ENCODE assay signal across 9 cellular contexts in genomic region chr12:49825971-49826421, GRCh38. TPM values are rescaled to one million over a fixed set of nuclear protein-coding genes. Genes with fewer than 3 reads are reported as not detected.
DNase-seq lines count a peak whose midpoint lies in the region; ATAC-seq and TF ChIP-seq lines count a peak whose summit lies in the region.
"Had no signal": no experiment of that assay in that cellular context is flagged by ENCODE, and none has a peak within 500 bp of the region (broad histone marks: within the 10 kb centered on the region; RNA-seq: fewer than 3 reads in every experiment).

No MANE protein-coding gene starts in this region.

- TF ChIP-seq CTCF in WI38 (IDR thresholded peaks at IDR 0.05; ENCODE audit: low read depth, low read length) (no peak), foreskin fibroblast (IDR thresholded peaks at IDR 0.05; ENCODE audit: low read depth, low read length) (no peak), gastrocnemius medialis (IDR thresholded peaks at IDR 0.05 in 4 of 5, conservative IDR thresholded peaks at IDR 0.05 in 1 of 5) (no peak)
- TF ChIP-seq CTCF in activated CD8-positive, alpha-beta T cell treated with anti-CD3 and anti-CD28 coated beads for 36 hours (IDR thresholded peaks at IDR 0.05): no peak

- CTCF ChIA-PET in activated CD8-positive, alpha-beta T cell treated with anti-CD3 and anti-CD28 coated beads for 36 hours (lab: Charles Lee): interaction anchor here (1.0 to 7.7 kb wide), 5 partner anchors 14 to 141 kb away, joined by 3 to 67 read pairs (median 9); partner anchors contain the start of gene TMBIM6

- peak overlapping the region; percentile 53 to 96 (median 90) for H3K27ac ChIP-seq in gastrocnemius medialis

- H3K4me1 Mint-ChIP-seq in activated CD8-positive, alpha-beta T cell treated with anti-CD3 and anti-CD28 coated beads for 36 hours (ENCODE audit: low read depth): peaks cover 39% of the 10 kb centered on the region

- intact Hi-C loops in gastrocnemius medialis (cut with DNase I; ENCODE audit: low total_unique reads): loop anchor here (5.0 kb wide), 2 partner anchors 44 to 84 kb away; partner anchors contain the start of gene TMBIM6
- intact Hi-C loops in activated CD8-positive, alpha-beta T cell treated with anti-CD3 and anti-CD28 coated beads for 36 hours (cut with micrococcal nuclease): no loop called here

- H3K4me3 ChIP-seq in WI38 (ENCODE audit: low read depth, low read length) (peak overlapping the region; percentile 91), foreskin fibroblast (ENCODE audit: low read depth in 1 of 2, low read length in 2 of 2) (peak overlapping the region; percentile 82 to 88), gastrocnemius medialis (no peak overlapping the region)

- H3K36me3 Mint-ChIP-seq in activated CD8-positive, alpha-beta T cell treated with anti-CD3 and anti-CD28 coated beads for 36 hours (ENCODE audit: low read depth): peaks cover 4% of the 10 kb centered on the region

- no peaks in the 10 kb centered on the region for H3K9me3 Mint-ChIP-seq in activated CD8-positive, alpha-beta T cell treated with anti-CD3 and anti-CD28 coated beads for 36 hours

- no peaks in the 10 kb centered on the region for H3K27me3 Mint-ChIP-seq in activated CD8-positive, alpha-beta T cell treated with anti-CD3 and anti-CD28 coated beads for 36 hours

- in situ Hi-C loops in gastrocnemius medialis (cut with MboI; ENCODE audit: low sequenced_read_pairs in 4 of 4): no loop called here

- DNase-seq in Daoy (ENCODE audit: low read depth) (peak; percentile 25), foreskin fibroblast (peak; percentile 26 to 56), gastrocnemius medialis (peak in 1 of 2 donors; percentile 37), occipital lobe (lab: John Stamatoyannopoulos, UW) (no peak), pons (ENCODE audit: low spot score) (no peak)
- no peak for DNase-seq in activated CD8-positive, alpha-beta T cell treated with anti-CD3 and anti-CD28 coated beads for 36 hours
- DNase-seq: DMS53 had no signal

- no peaks in the 10 kb centered on the region for H3K27me3 ChIP-seq in gastrocnemius medialis

- no peak for TF ChIP-seq POLR2A in gastrocnemius medialis (IDR thresholded peaks at IDR 0.05)

- POLR2A ChIA-PET in activated CD8-positive, alpha-beta T cell treated with anti-CD3 and anti-CD28 coated beads for 36 hours (lab: Charles Lee): interaction anchor here (0.6 to 0.9 kb wide), 3 partner anchors 15 to 84 kb away, joined by 3 to 4 read pairs (median 4); partner anchors contain the start of gene TMBIM6

- H3K27ac Mint-ChIP-seq in activated CD8-positive, alpha-beta T cell treated with anti-CD3 and anti-CD28 coated beads for 36 hours: no peak overlapping the region

- no peaks in the 10 kb centered on the region for H3K9me3 ChIP-seq in gastrocnemius medialis

- H3K4me3 Mint-ChIP-seq in activated CD8-positive, alpha-beta T cell treated with anti-CD3 and anti-CD28 coated beads for 36 hours: no peak overlapping the region

- no peaks in the 10 kb centered on the region for H3K36me3 ChIP-seq in gastrocnemius medialis

- ATAC-seq in gastrocnemius medialis (no peak), GM18867 (IDR thresholded peaks at IDR 0.05; ENCODE audit: unreplicated experiment) (no peak)
- ATAC-seq in activated CD8-positive, alpha-beta T cell treated with anti-CD3 and anti-CD28 coated beads for 36 hours: no peak

- H3K4me1 ChIP-seq in gastrocnemius medialis: peaks cover 52 to 70% of the 10 kb centered on the region in 2 donors

RNA-seq across cellular contexts. Expression of gene NCKAP5L, which starts 2.2 kb away (rescaled TPM):
- total RNA-seq in Daoy (2014; rRNA removed; shearing (Covaris generic)): 12.9 and 14.3 TPM in 2 replicates
- total RNA-seq in gastrocnemius medialis: 10 to 100 TPM in 3 of 4 donors, 1 to 10 TPM in 1; 8.4 to 15.5 (median 10.4) TPM
- total RNA-seq in activated CD8-positive, alpha-beta T cell treated with anti-CD3 and anti-CD28 coated beads for 36 hours: 1 to 10 TPM; 5.5 to 5.7 TPM
- 10.3 TPM for total RNA-seq in occipital lobe

RNA-seq across cellular contexts. Expression of gene BCDIN3D, which starts 16.9 kb away (rescaled TPM):
- 4.7 and 6.4 TPM in 2 replicates for total RNA-seq in Daoy (2014; rRNA removed; shearing (Covaris generic))
- total RNA-seq in gastrocnemius medialis (1 to 10 TPM; 1.2 to 2.7 (median 2.3) TPM), occipital lobe (7.2 TPM)
- total RNA-seq in activated CD8-positive, alpha-beta T cell treated with anti-CD3 and anti-CD28 coated beads for 36 hours: 1 to 10 TPM; 5.0 to 5.3 TPM

Comparison
In these comparisons a context has a peak if more than half of its experiments do, and no peak if none do; other contexts are left out.
1. DNase-seq: peak in Daoy (single experiment) and foreskin fibroblast (2 of 2); none in activated CD8-positive, alpha-beta T cell treated with anti-CD3 and anti-CD28 coated beads for 36 hours (single experiment), occipital lobe (single experiment) and pons (single experiment).
2. H3K4me3 ChIP-seq: peak in WI38 (single experiment) and foreskin fibroblast (2 of 2); none in gastrocnemius medialis (0 of 4).